ENCODE assay signal across 8 cellular contexts in genomic region chrX:69158166-69159040, GRCh38. TPM values are rescaled to one million over a fixed set of nuclear protein-coding genes. Genes with fewer than 3 reads are reported as not detected.
A peak's percentile ranks its signal among the peaks of the same experiment; 100 is the strongest.
DNase-seq lines count a peak whose midpoint lies in the region; ATAC-seq, FAIRE-seq and TF ChIP-seq lines count a peak whose summit lies in the region.

No MANE protein-coding gene starts in this region.

- no peak overlapping the region for H3K9ac ChIP-seq in kidney (ENCODE audit: low read length in 2 of 2)
- no peak overlapping the region for H3K9ac ChIP-seq in subcutaneous abdominal adipose tissue (ENCODE audit: low read length in 5 of 5)

- FAIRE-seq in kidney (lab: Jason Lieb, UNC) = peak; percentile 93

- intact Hi-C loops in kidney (cut with DNase I) = no loop called here

- TF ChIP-seq EP300 in suprapubic skin (IDR thresholded peaks at IDR 0.05) = no peak

- H3K4me3 ChIP-seq in kidney (ENCODE audit: low read length in 2 of 2) = no peak overlapping the region
- no peak overlapping the region for H3K4me3 ChIP-seq in subcutaneous abdominal adipose tissue (ENCODE audit: low read depth in 1 of 5, low read length in 5 of 5)
- no peak overlapping the region for H3K4me3 ChIP-seq in suprapubic skin

- TF ChIP-seq POLR2A in suprapubic skin (IDR thresholded peaks at IDR 0.05) = no peak

- peak; percentile 96 for ATAC-seq in GM19372 (IDR thresholded peaks at IDR 0.05; ENCODE audit: low read depth, unreplicated experiment)
- peak; percentile 87 for ATAC-seq in HG03159 (IDR thresholded peaks at IDR 0.05; ENCODE audit: unreplicated experiment)

- H3K9me3 ChIP-seq in kidney (ENCODE audit: control insufficient read depth in 1 of 2, low read length in 2 of 2) = no peaks in the 10 kb centered on the region
- no peaks in the 10 kb centered on the region for H3K9me3 ChIP-seq in subcutaneous abdominal adipose tissue (ENCODE audit: control insufficient read depth in 5 of 5, low read length in 5 of 5)
- no peaks in the 10 kb centered on the region for H3K9me3 ChIP-seq in suprapubic skin

- WGBS in suprapubic skin = 53% methylated on average over 12 of the region's 14 CpGs

- H3K36me3 ChIP-seq in kidney (ENCODE audit: control insufficient read depth in 1 of 2, insufficient read depth in 2 of 2, low read length in 2 of 2) (no peaks in the 10 kb centered on the region), subcutaneous abdominal adipose tissue (ENCODE audit: control insufficient read depth in 5 of 5, insufficient read depth in 5 of 5, low read length in 5 of 5) (peaks cover 0 to 18% (median 12%) of the 10 kb centered on the region in 5 donors), suprapubic skin (no peaks in the 10 kb centered on the region)

- H3K4me1 ChIP-seq in kidney (ENCODE audit: control insufficient read depth in 1 of 2, insufficient read depth in 1 of 2, low read depth in 1 of 2, low read length in 2 of 2) (no peaks in the 10 kb centered on the region), subcutaneous abdominal adipose tissue (ENCODE audit: control insufficient read depth in 5 of 5, insufficient read depth in 5 of 5, low read length in 5 of 5) (peaks cover 0 to 41% (median 18%) of the 10 kb centered on the region in 5 donors), suprapubic skin (no peaks in the 10 kb centered on the region)

- H3K27ac ChIP-seq in kidney (ENCODE audit: low read depth in 2 of 2, low read length in 2 of 2) (no peak overlapping the region), subcutaneous abdominal adipose tissue (ENCODE audit: low read depth, low read length) (peak overlapping the region; percentile 54), suprapubic skin (no peak overlapping the region)

- peak; percentile 66 for DNase-seq in DMS79 (lab: John Stamatoyannopoulos, UW)
- DNase-seq in NCI-H526 (lab: John Stamatoyannopoulos, UW) = peak; percentile 25 to 70
- peak; percentile 65 for DNase-seq in amniotic epithelial cell (ENCODE audit: low read depth)
- DNase-seq in kidney = peak; percentile 86
- DNase-seq in suprapubic skin (ENCODE audit: low spot score in 2 of 2) = no peak

- TF ChIP-seq CTCF in kidney (IDR thresholded peaks at IDR 0.05; ENCODE audit: borderline replicate concordance, extremely low read depth, insufficient read depth) (no peak), suprapubic skin (IDR thresholded peaks at IDR 0.05) (peak in 1 of 2 donors; percentile 46)

- H3K27me3 ChIP-seq in subcutaneous abdominal adipose tissue (ENCODE audit: control insufficient read depth in 5 of 5, insufficient read depth in 4 of 5, low read length in 5 of 5) = peaks cover 0 to 27% (median 12%) of the 10 kb centered on the region in 5 donors
- H3K27me3 ChIP-seq in suprapubic skin = no peaks in the 10 kb centered on the region

RNA-seq across cellular contexts. Expression of gene PJA1, which starts 6.8 kb away (rescaled TPM):
- 29.9 TPM for total RNA-seq in kidney
- 27.1 TPM for polyA plus RNA-seq in kidney (ENCODE audit: insufficient read depth, low read depth, low replicate concordance)
- total RNA-seq in suprapubic skin = 10 to 100 TPM; 14.1 to 23.2 (median 16.5) TPM

Comparison
In these comparisons a context has a peak if more than half of its experiments do, and no peak if none do; other contexts are left out.
1. DNase-seq: peak in DMS79 (single experiment), NCI-H526 (2 of 2), amniotic epithelial cell (single experiment) and kidney (single experiment); none in suprapubic skin (0 of 2).